In genomic region chr2:63434597-63434996, GRCh38 we compare ENCODE assay signal across 25 cellular contexts.
"Had no signal": no experiment of that assay in that cellular context is flagged by ENCODE, and none has a peak within 500 bp of the region (broad histone marks: within the 10 kb centered on the region; RNA-seq: fewer than 3 reads in every experiment).

No MANE protein-coding gene starts in this region.

- H3K27ac ChIP-seq: esophagus muscularis mucosa, foreskin keratinocyte, heart right ventricle, left lung, lower lobe of right lung, skin epidermis, testis, transverse colon had no signal

- ATAC-seq: foreskin keratinocyte; heart right ventricle; left lung; lower lobe of right lung; sciatic nerve; stimulated activated naive CD8-positive, alpha-beta T cell treated with anti-CD3 and anti-CD28 coated beads, Interleukin-15, Interleukin-2, amounts not matched to agents 100 U/mL and 50 U/mL, for 24 hours had no signal

- H3K27me3 ChIP-seq: esophagus muscularis mucosa, foreskin keratinocyte, heart right ventricle, left lung, neutrophil, testis, transverse colon had no signal

- H3K36me3 ChIP-seq: left lung, lower lobe of right lung, neutrophil, transverse colon had no signal

- DNase-seq: activated CD4-positive, alpha-beta memory T cell treated with anti-CD3 and anti-CD28 coated beads, Interleukin-2, amount 10 ng/mL, durations not matched to agents 7 days and 5 days; activated CD4-positive, alpha-beta T cell treated with anti-CD3 and anti-CD28 coated beads for 1 hour; activated CD4-positive, alpha-beta T cell treated with anti-CD3 and anti-CD28 coated beads, Interleukin-2, amount 10 ng/mL, durations not matched to agents 7 days and 5 days; activated CD8-positive, alpha-beta memory T cell treated with anti-CD3 and anti-CD28 coated beads, Interleukin-2, amount 50 U/mL, for 48 hours; activated gamma-delta T cell; activated naive CD4-positive, alpha-beta T cell treated with anti-CD3 and anti-CD28 coated beads, Interleukin-2, amount 10 ng/mL, durations not matched to agents 7 days and 5 days; activated naive CD8-positive, alpha-beta T cell treated with anti-CD3 and anti-CD28 coated beads, Interleukin-2, amount 10 ng/mL, durations not matched to agents 7 days and 5 days; activated T-cell treated with anti-CD3 and anti-CD28 coated beads, Interleukin-2, amount 50 U/mL, for 24 hours; caudate nucleus; cortex of kidney; endodermal cell; foreskin keratinocyte; heart right ventricle; left lung; lower lobe of right lung; stimulated activated CD4-positive, alpha-beta T cell treated with anti-CD3 and anti-CD28 coated beads, Interleukin-12 subunit alpha, Interleukin-12 subunit beta, amount 100 ng/mL, for 4 hours; stimulated activated CD4-positive, alpha-beta T cell treated with anti-CD3 and anti-CD28 coated beads, Interleukin-4, amount 100 ng/mL, for 1 hour; stimulated activated naive CD8-positive, alpha-beta T cell treated with anti-CD3 and anti-CD28 coated beads, Interleukin-15, Interleukin-2, amounts not matched to agents 100 U/mL and 50 U/mL, for 24 hours; T1000; testis; transverse colon had no signal

- H3K4me3 ChIP-seq: esophagus muscularis mucosa, heart right ventricle, left lung, lower lobe of right lung, skin epidermis, testis, transverse colon had no signal

- H3K9me3 ChIP-seq: esophagus muscularis mucosa, heart right ventricle, left lung, lower lobe of right lung, neutrophil, testis, transverse colon had no signal
